ENCODE assay signal across 15 cellular contexts in the genomic region with DNA sequence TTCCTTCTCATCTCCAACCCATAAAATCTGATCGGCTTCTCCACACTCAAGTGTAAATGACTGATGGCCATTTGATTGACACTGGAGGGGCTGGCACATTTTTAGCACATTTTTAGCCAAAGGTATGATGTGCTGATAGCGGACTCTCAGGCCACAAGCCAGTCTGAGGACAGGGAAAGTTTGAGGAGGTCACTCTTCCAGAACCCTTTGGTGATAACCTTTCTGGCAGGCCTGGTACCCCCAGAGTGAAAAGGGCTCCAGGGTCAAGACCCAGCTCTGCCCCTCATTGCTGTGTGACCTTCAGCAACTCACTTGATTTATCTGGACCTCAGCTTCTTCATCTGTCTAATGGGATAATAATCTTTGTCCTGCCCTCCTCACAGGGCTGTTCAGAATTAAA. TPM values are rescaled to one million over a fixed set of nuclear protein-coding genes. Genes with fewer than 3 reads are reported as not detected.
DNase-seq lines count a peak whose midpoint lies in the region; ATAC-seq and TF ChIP-seq lines count a peak whose summit lies in the region.
"Had no signal": no experiment of that assay in that cellular context is flagged by ENCODE, and none has a peak within 500 bp of the region (broad histone marks: within the 10 kb centered on the region; RNA-seq: fewer than 3 reads in every experiment).

No MANE protein-coding gene starts in this region.

- H3K4me3 ChIP-seq in heart right ventricle (peak overlapping the region in 1 of 10 donors; percentile 73), right cardiac atrium (ENCODE audit: low read length) (no peak overlapping the region), lower lobe of right lung (no peak overlapping the region), vagina (no peak overlapping the region)

- no peaks in the 10 kb centered on the region for H3K9me3 ChIP-seq in heart right ventricle
- H3K9me3 ChIP-seq in right cardiac atrium (ENCODE audit: control insufficient read depth, low read length), result no peaks in the 10 kb centered on the region
- no peaks in the 10 kb centered on the region for H3K9me3 ChIP-seq in lower lobe of right lung
- no peaks in the 10 kb centered on the region for H3K9me3 ChIP-seq in vagina

- WGBS in heart right ventricle, 2 donors, result 98 to 99% methylated on average over 2 of the region's 2 CpGs
- 94% methylated on average over 2 of the region's 2 CpGs for WGBS in right cardiac atrium

- H3K27me3 ChIP-seq in heart right ventricle (no peaks in the 10 kb centered on the region), right cardiac atrium (ENCODE audit: control insufficient read depth, insufficient read depth) (no peaks in the 10 kb centered on the region), lower lobe of right lung (ENCODE audit: low read depth) (no peaks in the 10 kb centered on the region), vagina (no peaks in the 10 kb centered on the region)

- CTCF ChIA-PET in activated CD4-positive, alpha-beta memory T cell treated with anti-CD3 and anti-CD28 coated beads, Interleukin-2, amount 10 ng/mL, durations not matched to agents 7 days and 5 days (lab: Charles Lee), result interaction anchor here (1.7 to 2.7 kb wide), 2 partner anchors 12 to 54 kb away, joined by 4 to 11 read pairs; no protein-coding TSS in a partner anchor

- TF ChIP-seq CTCF in heart right ventricle (IDR thresholded peaks at IDR 0.05) (no peak), lower lobe of right lung (IDR thresholded peaks at IDR 0.05) (no peak), vagina (IDR thresholded peaks at IDR 0.05) (no peak)

- H3K27ac ChIP-seq in heart right ventricle (peak overlapping the region in 6 of 10 donors; percentile 86 to 96 (median 90)), right cardiac atrium (ENCODE audit: low read length) (no peak overlapping the region), lower lobe of right lung (peak overlapping the region; percentile 88), vagina (peak overlapping the region; percentile 93)

- TF ChIP-seq POLR2A in vagina (IDR thresholded peaks at IDR 0.05), result no peak

- DNase-seq in heart right ventricle (no peak), right cardiac atrium (no peak), lower lobe of right lung (no peak), vagina (ENCODE audit: extremely low spot score in 2 of 2) (no peak), DMS153 treated with DMSO at 0.1 percent for 48 hours (lab: John Stamatoyannopoulos, UW; ENCODE audit: unreplicated experiment) (no peak), COLO829 (ENCODE audit: low spot score) (no peak)
- no peak for DNase-seq in activated CD4-positive, alpha-beta memory T cell treated with anti-CD3 and anti-CD28 coated beads, Interleukin-2, amount 10 ng/mL, durations not matched to agents 7 days and 5 days
- DNase-seq: activated CD4-positive, alpha-beta T cell treated with anti-CD3 and anti-CD28 coated beads, Interleukin-2, amount 50 U/mL, for 4 hours; AML-193; NCI-H1048; NCI-H510A; RPMI8226; stimulated activated CD4-positive, alpha-beta T cell treated with anti-CD3 and anti-CD28 coated beads, Interleukin-15, amount 100 ng/mL, for 24 hours had no signal

- H3K9me3 Mint-ChIP-seq in activated CD4-positive, alpha-beta memory T cell treated with anti-CD3 and anti-CD28 coated beads, Interleukin-2, amount 10 ng/mL, durations not matched to agents 7 days and 5 days, result no peaks in the 10 kb centered on the region

- H3K4me1 ChIP-seq in heart right ventricle (peaks cover 13 to 86% (median 72%) of the 10 kb centered on the region in 9 donors), right cardiac atrium (ENCODE audit: control insufficient read depth, insufficient read depth, low read length) (no peaks in the 10 kb centered on the region), lower lobe of right lung (peaks cover 53% of the 10 kb centered on the region), vagina (peaks cover 67% of the 10 kb centered on the region)

- peak overlapping the region; percentile 99 for H3K4me3 Mint-ChIP-seq in activated CD4-positive, alpha-beta memory T cell treated with anti-CD3 and anti-CD28 coated beads, Interleukin-2, amount 10 ng/mL, durations not matched to agents 7 days and 5 days

- intact Hi-C loops in heart right ventricle (cut with DNase I) (no loop called here), right cardiac atrium (cut with DNase I) (no loop called here), lower lobe of right lung (cut with DNase I) (no loop called here), vagina (cut with DNase I) (loop anchor here (5.0 kb wide), 1 partner anchor 55 kb away; the partner anchor contains the start of gene HERPUD1)

- peak overlapping the region; percentile 100 for H3K27ac Mint-ChIP-seq in activated CD4-positive, alpha-beta memory T cell treated with anti-CD3 and anti-CD28 coated beads, Interleukin-2, amount 10 ng/mL, durations not matched to agents 7 days and 5 days

- H3K4me1 Mint-ChIP-seq in activated CD4-positive, alpha-beta memory T cell treated with anti-CD3 and anti-CD28 coated beads, Interleukin-2, amount 10 ng/mL, durations not matched to agents 7 days and 5 days, result peaks cover 67% of the 10 kb centered on the region

- H3K36me3 ChIP-seq in heart right ventricle (peaks cover 0 to 16% (median 0%) of the 10 kb centered on the region in 9 donors), lower lobe of right lung (no peaks in the 10 kb centered on the region), vagina (no peaks in the 10 kb centered on the region)

- ATAC-seq in heart right ventricle, result no peak
- ATAC-seq in right cardiac atrium, result no peak
- ATAC-seq in lower lobe of right lung, result no peak
- ATAC-seq in HG03280 (IDR thresholded peaks at IDR 0.05; ENCODE audit: unreplicated experiment), result no peak

- POLR2A ChIA-PET in activated CD4-positive, alpha-beta memory T cell treated with anti-CD3 and anti-CD28 coated beads, Interleukin-2, amount 10 ng/mL, durations not matched to agents 7 days and 5 days (lab: Charles Lee), result interaction anchor here (1.2 to 22.6 kb wide), 10 partner anchors 8 to 459 kb away, joined by 3 to 373 read pairs (median 12); partner anchors contain the start of genes CIAPIN1, COQ9, HERPUD1 and PSME3IP1

- peaks cover 81% of the 10 kb centered on the region for H3K36me3 Mint-ChIP-seq in activated CD4-positive, alpha-beta memory T cell treated with anti-CD3 and anti-CD28 coated beads, Interleukin-2, amount 10 ng/mL, durations not matched to agents 7 days and 5 days (ENCODE audit: low read depth)

- H3K27me3 Mint-ChIP-seq in activated CD4-positive, alpha-beta memory T cell treated with anti-CD3 and anti-CD28 coated beads, Interleukin-2, amount 10 ng/mL, durations not matched to agents 7 days and 5 days, result no peaks in the 10 kb centered on the region

RNA-seq across cellular contexts. Expression of gene NLRC5, which starts 1.7 kb away (rescaled TPM):
- 10 to 100 TPM in 8 of 10 donors, 1 to 10 TPM in 2; 7.5 to 49.6 (median 13.5) TPM for total RNA-seq in heart right ventricle
- 10 to 100 TPM in 1 of 2 donors, 1 to 10 TPM in 1; 6.2 to 26.0 TPM for polyA plus RNA-seq in heart right ventricle
- 10 to 100 TPM in 2 of 4 donors, 1 to 10 TPM in 2; 7.9 to 25.0 (median 13.1) TPM for total RNA-seq in right cardiac atrium
- 8.2 TPM for polyA plus RNA-seq in right cardiac atrium
- 100 to 1,000 TPM; 259 to 263 TPM for total RNA-seq in activated CD4-positive, alpha-beta memory T cell treated with anti-CD3 and anti-CD28 coated beads, Interleukin-2, amount 10 ng/mL, durations not matched to agents 7 days and 5 days
- 47.5 TPM for total RNA-seq in lower lobe of right lung
- 114 TPM for total RNA-seq in vagina

RNA-seq across cellular contexts. Expression of gene CETP, which starts 25.9 kb away (rescaled TPM):
- total RNA-seq in heart right ventricle (1 to 10 TPM in 1 of 10 donors, under 1 TPM in 6, not detected in 3; 0.17 to 2.1 (median 0.31) TPM), right cardiac atrium (under 1 TPM in 2 of 4 donors, not detected in 2; 0.46 to 0.59 TPM), lower lobe of right lung (1.1 TPM), vagina (not detected)
- polyA plus RNA-seq in heart right ventricle (under 1 TPM; 0.15 to 0.32 TPM), right cardiac atrium (0.34 TPM)
- total RNA-seq in activated CD4-positive, alpha-beta memory T cell treated with anti-CD3 and anti-CD28 coated beads, Interleukin-2, amount 10 ng/mL, durations not matched to agents 7 days and 5 days, result not detected
- total RNA-seq: T-helper 2 cell treated with Interferon-gamma antibody and Interleukin-4, amounts not matched to agents 100 ng/mL and 5 ng/mL, for 36 hours had no signal

RNA-seq across cellular contexts. Expression of gene HERPUD1, which starts 55.8 kb away (rescaled TPM):
- 100 to 1,000 TPM; 107 to 175 (median 128) TPM for total RNA-seq in heart right ventricle
- polyA plus RNA-seq in heart right ventricle, result 100 to 1,000 TPM in 1 of 2 donors, 10 to 100 TPM in 1; 29.6 to 151 TPM
- 100 to 1,000 TPM in 3 of 4 donors, 10 to 100 TPM in 1; 98.6 to 126 (median 118) TPM for total RNA-seq in right cardiac atrium
- 94.6 TPM for polyA plus RNA-seq in right cardiac atrium
- total RNA-seq in activated CD4-positive, alpha-beta memory T cell treated with anti-CD3 and anti-CD28 coated beads, Interleukin-2, amount 10 ng/mL, durations not matched to agents 7 days and 5 days, result 100 to 1,000 TPM; 166 to 171 TPM
- total RNA-seq in lower lobe of right lung, result 174 TPM
- total RNA-seq in vagina, result 97.7 TPM
